In genomic region chr4:6046526-6047129, GRCh38 we compare ENCODE assay signal across 20 cellular contexts. TPM values are rescaled to one million over a fixed set of nuclear protein-coding genes. Genes with fewer than 3 reads are reported as not detected.
"Had no signal": no experiment of that assay in that cellular context is flagged by ENCODE, and none has a peak within 500 bp of the region (broad histone marks: within the 10 kb centered on the region; RNA-seq: fewer than 3 reads in every experiment).

No MANE protein-coding gene starts in this region.

- H3K27me3 ChIP-seq: colonic mucosa had no signal

- H3K27ac ChIP-seq: colonic mucosa, epithelial cell of prostate, esophagus squamous epithelium, gastrocnemius medialis, heart right ventricle, left lung had no signal

- H3K4me3 ChIP-seq: colonic mucosa, esophagus squamous epithelium, gastrocnemius medialis, heart right ventricle, left lung, lung had no signal

- DNase-seq: colonic mucosa; cortex of kidney; effector CD8-positive, alpha-beta T cell; effector memory CD8-positive, alpha-beta T cell; erythroblast; esophagus squamous epithelium; foreskin fibroblast; foreskin melanocyte; gastrocnemius medialis; glutamatergic neuron; heart right ventricle; hippocampal formation; left cardiac atrium; left lung; left ventricle myocardium superior; mammary epithelial cell; midbrain had no signal

- ATAC-seq: effector memory CD8-positive, alpha-beta T cell; gastrocnemius medialis; heart right ventricle; left cardiac atrium; left lung; left ventricle myocardium superior had no signal

- H3K36me3 ChIP-seq: colonic mucosa, esophagus squamous epithelium, gastrocnemius medialis, heart right ventricle, left lung had no signal

- H3K9me3 ChIP-seq: colonic mucosa, esophagus squamous epithelium, gastrocnemius medialis, heart right ventricle, left lung had no signal

- H3K4me1 ChIP-seq: colonic mucosa, esophagus squamous epithelium, gastrocnemius medialis, heart right ventricle, left lung had no signal

RNA-seq across cellular contexts. Expression of gene C4orf50, which starts 28.4 kb away (rescaled TPM):
- polyA plus RNA-seq: heart right ventricle, keratinocyte, mammary epithelial cell had no signal
